1 cellular context compared by ENCODE assay signal in genomic region chr20:300345-300744, GRCh38.
TF ChIP-seq lines count a peak whose summit lies in the region.

No MANE protein-coding gene starts in this region.

TF ChIP-seq in GM12878, 131 proteins besides CTCF, POLR2A, EP300 and RAD21:
- 0 out of 2 replicates have a peak, but pooled peaks have one; percentile 35 for TF ChIP-seq RCOR1 (conservative IDR thresholded peaks at IDR 0.05; ENCODE audit: low read depth, low read length)
- no peak for TF ChIP-seq ZBTB33 (IDR thresholded peaks at IDR 0.05)
- TF ChIP-seq SPI1 (IDR thresholded peaks at IDR 0.05; ENCODE audit: borderline replicate concordance, insufficient read depth, low read depth, low read length): peak; percentile 92
- TF ChIP-seq PML (IDR thresholded peaks at IDR 0.05; ENCODE audit: low read length): no peak
- no peak for TF ChIP-seq SMAD1 (IDR thresholded peaks at IDR 0.05; ENCODE audit: low read depth, partially characterized antibody)
- TF ChIP-seq SREBF2 (IDR thresholded peaks at IDR 0.05; ENCODE audit: low read length): no peak
- no peak for TF ChIP-seq SUPT20H (IDR thresholded peaks at IDR 0.05; ENCODE audit: borderline replicate concordance, control insufficient read depth, low read depth, low read length)
- no peak for TF ChIP-seq CUX1 (IDR thresholded peaks at IDR 0.05; ENCODE audit: insufficient replicate concordance, low read depth, low read length)
- TF ChIP-seq PAX8 (IDR thresholded peaks at IDR 0.05): no peak
- TF ChIP-seq STAT3 (IDR thresholded peaks at IDR 0.05; ENCODE audit: low read depth, low read length): no peak
- no peak for TF ChIP-seq MTA2 (IDR thresholded peaks at IDR 0.05; ENCODE audit: low read depth)
- peak; percentile 46; the same call in 1 of the 2 replicates for TF ChIP-seq RELB (IDR thresholded peaks at IDR 0.05; ENCODE audit: low read depth)
- no peak for TF ChIP-seq BRCA1 (IDR thresholded peaks at IDR 0.05; ENCODE audit: low read depth, low read length)
- no peak for TF ChIP-seq YY1 (IDR thresholded peaks at IDR 0.05; ENCODE audit: low read depth, low read length)
- TF ChIP-seq ATF7 (IDR thresholded peaks at IDR 0.05; ENCODE audit: low read depth): no peak
- no peak for TF ChIP-seq HCFC1 (IDR thresholded peaks at IDR 0.05; ENCODE audit: low read length)
- TF ChIP-seq SIX5 (IDR thresholded peaks at IDR 0.05; ENCODE audit: low read depth, low read length, severe bottlenecking): no peak
- peak; percentile 37; the same call in 1 of the 2 replicates for TF ChIP-seq DPF2 (IDR thresholded peaks at IDR 0.05)
- no peak for TF ChIP-seq CHD2 (IDR thresholded peaks at IDR 0.05; ENCODE audit: borderline replicate concordance, low read depth, low read length)
- peak; percentile 80 for TF ChIP-seq PKNOX1 (IDR thresholded peaks at IDR 0.05)
- TF ChIP-seq RFX5 (IDR thresholded peaks at IDR 0.05; ENCODE audit: low read depth, low read length): no peak
- TF ChIP-seq BHLHE40 (IDR thresholded peaks at IDR 0.05; ENCODE audit: borderline replicate concordance in 1 of 2, low read depth in 2 of 2, low read length in 1 of 2): no peak
- no peak for TF ChIP-seq ZZZ3 (IDR thresholded peaks at IDR 0.05; ENCODE audit: control insufficient read depth, insufficient read length, low read depth)
- no peak for TF ChIP-seq E2F8 (IDR thresholded peaks at IDR 0.05; ENCODE audit: low read depth, partially characterized antibody)
- TF ChIP-seq SRF (IDR thresholded peaks at IDR 0.05; ENCODE audit: low read depth in 2 of 2, low read length in 2 of 2): no peak
- TF ChIP-seq MLLT1 (IDR thresholded peaks at IDR 0.05): no peak
- no peak for TF ChIP-seq FOXM1 (IDR thresholded peaks at IDR 0.05; ENCODE audit: low read depth, low read length)
- TF ChIP-seq TCF7 (IDR thresholded peaks at IDR 0.05; ENCODE audit: borderline replicate concordance): no peak
- TF ChIP-seq ZNF207 (IDR thresholded peaks at IDR 0.05; ENCODE audit: borderline replicate concordance): no peak
- TF ChIP-seq NFYA (IDR thresholded peaks at IDR 0.05; ENCODE audit: borderline replicate concordance, low read depth, low read length): no peak
- no peak for TF ChIP-seq YBX1 (IDR thresholded peaks at IDR 0.05)
- 0 out of 2 replicates have a peak, but pooled peaks have one; percentile 8 for TF ChIP-seq RUNX3 (IDR thresholded peaks at IDR 0.05; ENCODE audit: low read length)
- TF ChIP-seq JUNB (IDR thresholded peaks at IDR 0.05): no peak
- TF ChIP-seq NR2F1 (conservative IDR thresholded peaks at IDR 0.05): no peak
- no peak for TF ChIP-seq CREB1 (IDR thresholded peaks at IDR 0.05; ENCODE audit: low read depth)
- TF ChIP-seq ZNF217 (IDR thresholded peaks at IDR 0.05): no peak
- no peak for TF ChIP-seq MXI1 (IDR thresholded peaks at IDR 0.05; ENCODE audit: low read depth, low read length)
- peak in 1 of 2 experiments; percentile 30; a peak in 1 of 4 replicates for TF ChIP-seq IKZF2 (IDR thresholded peaks at IDR 0.05)
TF ChIP-seq in GM12878: peak in this region for 7.
